In genomic region chr15:61712124-61712759, GRCh38 we compare ENCODE assay signal across 18 cellular contexts.
"Had no signal": no experiment of that assay in that cellular context is flagged by ENCODE, and none has a peak within 500 bp of the region (broad histone marks: within the 10 kb centered on the region; RNA-seq: fewer than 3 reads in every experiment).

No MANE protein-coding gene starts in this region.

- H3K27ac Mint-ChIP-seq: activated B cell treated with CpG ODN at 0.5 μM for 24 hours; activated CD4-positive, alpha-beta memory T cell treated with anti-CD3 and anti-CD28 coated beads for 36 hours; activated naive CD8-positive, alpha-beta T cell; activated T-helper 1 cell treated with anti-CD3 and anti-CD28 coated beads, Interleukin-12 subunit alpha, Interleukin-12 subunit beta, Interleukin-2, Interleukin-4 antibody, amounts not matched to agents 30 ng/mL and 10 ng/mL and 1 ng/mL, durations not matched to agents 14 hours and 24 hours and 36 hours; naive thymus-derived CD4-positive, alpha-beta T cell; stimulated activated naive CD8-positive, alpha-beta T cell treated with anti-CD3 and anti-CD28 coated beads, Interleukin-15, Interleukin-2, amounts not matched to agents 100 ng/mL and 50 ng/mL, for 24 hours; T-helper 2 cell treated with Interferon-gamma antibody and Interleukin-4, amounts not matched to agents 5 μg/mL and 100 μg/mL, for 36 hours had no signal

- H3K4me1 Mint-ChIP-seq: activated B cell treated with CpG ODN at 0.5 μM for 24 hours had no signal

- H3K9me3 ChIP-seq: ovary, suprapubic skin, vagina had no signal

- H3K4me3 ChIP-seq: ovary, suprapubic skin, vagina had no signal

- H3K36me3 ChIP-seq: ovary, suprapubic skin, vagina had no signal

- ATAC-seq: foreskin keratinocyte; naive thymus-derived CD4-positive, alpha-beta T cell had no signal

- H3K27me3 ChIP-seq: ovary, suprapubic skin, vagina had no signal

- H3K36me3 Mint-ChIP-seq: activated CD4-positive, alpha-beta memory T cell treated with anti-CD3 and anti-CD28 coated beads for 36 hours; activated naive CD8-positive, alpha-beta T cell; naive thymus-derived CD4-positive, alpha-beta T cell had no signal

- H3K4me1 ChIP-seq: foreskin keratinocyte, suprapubic skin, vagina had no signal

- DNase-seq: activated B cell treated with CpG ODN at 0.5 μM for 24 hours; activated CD4-positive, alpha-beta memory T cell treated with anti-CD3 and anti-CD28 coated beads for 36 hours; activated CD4-positive, alpha-beta T cell treated with anti-CD3 and anti-CD28 coated beads for 4 hours; activated T-cell treated with anti-CD3 and anti-CD28 coated beads for 4 hours; kidney; mesenchymal stem cell; naive thymus-derived CD4-positive, alpha-beta T cell; ovary; stimulated activated CD4-positive, alpha-beta T cell treated with anti-CD3 and anti-CD28 coated beads, Interleukin-12 subunit alpha, Interleukin-12 subunit beta, amount 100 ng/mL, for 4 hours; stimulated activated CD4-positive, alpha-beta T cell treated with anti-CD3 and anti-CD28 coated beads, Interleukin-1b, Interleukin-23, amount 100 ng/mL, for 48 hours; trophoblast cell had no signal

- H3K9me3 Mint-ChIP-seq: activated B cell treated with CpG ODN at 0.5 μM for 24 hours; activated CD4-positive, alpha-beta memory T cell treated with anti-CD3 and anti-CD28 coated beads for 36 hours; activated T-helper 1 cell treated with anti-CD3 and anti-CD28 coated beads, Interleukin-12 subunit alpha, Interleukin-12 subunit beta, Interleukin-2, Interleukin-4 antibody, amounts not matched to agents 30 ng/mL and 10 ng/mL and 1 ng/mL, durations not matched to agents 14 hours and 24 hours and 36 hours; stimulated activated naive CD8-positive, alpha-beta T cell treated with anti-CD3 and anti-CD28 coated beads, Interleukin-15, Interleukin-2, amounts not matched to agents 100 ng/mL and 50 ng/mL, for 24 hours; T-helper 2 cell treated with Interferon-gamma antibody and Interleukin-4, amounts not matched to agents 5 μg/mL and 100 μg/mL, for 36 hours had no signal

- H3K4me3 Mint-ChIP-seq: activated B cell treated with CpG ODN at 0.5 μM for 24 hours; activated CD4-positive, alpha-beta memory T cell treated with anti-CD3 and anti-CD28 coated beads for 36 hours; activated naive CD8-positive, alpha-beta T cell; activated T-helper 1 cell treated with anti-CD3 and anti-CD28 coated beads, Interleukin-12 subunit alpha, Interleukin-12 subunit beta, Interleukin-2, Interleukin-4 antibody, amounts not matched to agents 30 ng/mL and 10 ng/mL and 1 ng/mL, durations not matched to agents 14 hours and 24 hours and 36 hours; naive thymus-derived CD4-positive, alpha-beta T cell; stimulated activated naive CD8-positive, alpha-beta T cell treated with anti-CD3 and anti-CD28 coated beads, Interleukin-15, Interleukin-2, amounts not matched to agents 100 ng/mL and 50 ng/mL, for 24 hours; T-helper 2 cell treated with Interferon-gamma antibody and Interleukin-4, amounts not matched to agents 5 μg/mL and 100 μg/mL, for 36 hours had no signal

- H3K27ac ChIP-seq: foreskin keratinocyte, ovary, suprapubic skin, vagina had no signal
